ENCODE assay signal across 9 cellular contexts in genomic region chr22:44026630-44027511, GRCh38. TPM values are rescaled to one million over a fixed set of nuclear protein-coding genes. Genes with fewer than 3 reads are reported as not detected.
DNase-seq lines count a peak whose midpoint lies in the region; ATAC-seq, FAIRE-seq and TF ChIP-seq lines count a peak whose summit lies in the region.
"Had no signal": no experiment of that assay in that cellular context is flagged by ENCODE, and none has a peak within 500 bp of the region (broad histone marks: within the 10 kb centered on the region; RNA-seq: fewer than 3 reads in every experiment).

No MANE protein-coding gene starts in this region.

- no peaks in the 10 kb centered on the region for H3K36me3 ChIP-seq in left lung

- no peaks in the 10 kb centered on the region for H3K36me3 Mint-ChIP-seq in activated naive CD4-positive, alpha-beta T cell treated with anti-CD3 and anti-CD28 coated beads, Interleukin-2, amount 10 ng/mL, durations not matched to agents 7 days and 5 days

- no peaks in the 10 kb centered on the region for H3K9me3 Mint-ChIP-seq in activated naive CD4-positive, alpha-beta T cell treated with anti-CD3 and anti-CD28 coated beads, Interleukin-2, amount 10 ng/mL, durations not matched to agents 7 days and 5 days

- no peak for TF ChIP-seq CTCF in left lung (IDR thresholded peaks at IDR 0.05)
- TF ChIP-seq CTCF in D721Med (IDR thresholded peaks at IDR 0.05; ENCODE audit: insufficient read depth, missing control alignments): no peak

- DNase-seq in SIG-M5 (lab: John Stamatoyannopoulos, UW): peak; percentile 52
- DNase-seq in activated naive CD4-positive, alpha-beta T cell treated with anti-CD3 and anti-CD28 coated beads, Interleukin-2, amount 10 ng/mL, durations not matched to agents 7 days and 5 days: peak; percentile 79
- peak; percentile 89 to 91 for DNase-seq in left lung
- peak; percentile 32 to 62 (median 54) for DNase-seq in stimulated activated CD4-positive, alpha-beta T cell treated with anti-CD3 and anti-CD28 coated beads, TNF-alpha, amount 100 ng/mL, for 48 hours (ENCODE audit: low read depth in 3 of 3)
- no peak for DNase-seq in NCI-H748 treated with DMSO at 0.1 percent for 48 hours (lab: John Stamatoyannopoulos, UW)
- DNase-seq in D721Med (ENCODE audit: insufficient read length, low spot score): no peak

- no peaks in the 10 kb centered on the region for H3K9me3 ChIP-seq in left lung

- H3K27me3 Mint-ChIP-seq in activated naive CD4-positive, alpha-beta T cell treated with anti-CD3 and anti-CD28 coated beads, Interleukin-2, amount 10 ng/mL, durations not matched to agents 7 days and 5 days: peaks cover 35% of the 10 kb centered on the region

- peak; percentile 41 for ATAC-seq in HG02610 (IDR thresholded peaks at IDR 0.05; ENCODE audit: unreplicated experiment)
- ATAC-seq in left lung: peak; percentile 69

- H3K4me1 Mint-ChIP-seq in activated naive CD4-positive, alpha-beta T cell treated with anti-CD3 and anti-CD28 coated beads, Interleukin-2, amount 10 ng/mL, durations not matched to agents 7 days and 5 days: peaks cover 49% of the 10 kb centered on the region

- TF ChIP-seq POLR2A in GM10847 (IDR thresholded peaks at IDR 0.05; ENCODE audit: extremely low read depth, insufficient read length): peak; percentile 45

- intact Hi-C loops in left lung (cut with DNase I): no loop called here

- peak overlapping the region in 1 of 2 donors; percentile 53 for H3K4me3 ChIP-seq in left lung

- peaks cover 0 to 24% of the 10 kb centered on the region in 2 donors for H3K27me3 ChIP-seq in left lung

- CTCF ChIA-PET in activated naive CD4-positive, alpha-beta T cell treated with anti-CD3 and anti-CD28 coated beads, Interleukin-2, amount 10 ng/mL, durations not matched to agents 7 days and 5 days (lab: Charles Lee): interaction anchor here (2.7 kb wide), 1 partner anchor 34 kb away, joined by 14 read pairs; no protein-coding TSS in a partner anchor

- H3K27ac ChIP-seq in left lung: peak overlapping the region; percentile 93 to 97
- H3K27ac ChIP-seq: KMS-11 had no signal

- H3K4me1 ChIP-seq in left lung: peaks cover 4 to 78% of the 10 kb centered on the region in 2 donors

- no peak for FAIRE-seq in D721Med (lab: Jason Lieb, UNC)

- H3K27ac Mint-ChIP-seq in activated naive CD4-positive, alpha-beta T cell treated with anti-CD3 and anti-CD28 coated beads, Interleukin-2, amount 10 ng/mL, durations not matched to agents 7 days and 5 days: peak overlapping the region; percentile 85

- H3K4me3 Mint-ChIP-seq in activated naive CD4-positive, alpha-beta T cell treated with anti-CD3 and anti-CD28 coated beads, Interleukin-2, amount 10 ng/mL, durations not matched to agents 7 days and 5 days: peak overlapping the region; percentile 58

RNA-seq across cellular contexts. Expression of gene PARVB, which starts 2.8 kb away (rescaled TPM):
- total RNA-seq in left lung: 10 to 100 TPM; 31.7 to 53.7 TPM

Comparison
In these comparisons a context has a peak if more than half of its experiments do, and no peak if none do; other contexts are left out.
1. DNase-seq: peak in SIG-M5 (single experiment), activated naive CD4-positive, alpha-beta T cell treated with anti-CD3 and anti-CD28 coated beads, Interleukin-2, amount 10 ng/mL, durations not matched to agents 7 days and 5 days (single experiment), left lung (2 of 2) and stimulated activated CD4-positive, alpha-beta T cell treated with anti-CD3 and anti-CD28 coated beads, TNF-alpha, amount 100 ng/mL, for 48 hours (3 of 3); none in NCI-H748 treated with DMSO at 0.1 percent for 48 hours (single experiment) and D721Med (single experiment).